ENCODE assay signal across 19 cellular contexts in genomic region chr2:157903051-157903625, GRCh38. TPM values are rescaled to one million over a fixed set of nuclear protein-coding genes. Genes with fewer than 3 reads are reported as not detected.
DNase-seq lines count a peak whose midpoint lies in the region; ATAC-seq, FAIRE-seq and TF ChIP-seq lines count a peak whose summit lies in the region.
"Had no signal": no experiment of that assay in that cellular context is flagged by ENCODE, and none has a peak within 500 bp of the region (broad histone marks: within the 10 kb centered on the region; RNA-seq: fewer than 3 reads in every experiment).

No MANE protein-coding gene starts in this region.

- H3K79me1 ChIP-seq in H1 (ENCODE audit: low read depth, low read length) = no peaks in the 10 kb centered on the region

- peak overlapping the region; percentile 18; the same call in 1 of the 2 replicates for H2AFZ ChIP-seq in H1 (ENCODE audit: low read length)
- H2AFZ ChIP-seq: PC-9 had no signal

- H3K4ac ChIP-seq in H1 (replicated peaks; ENCODE audit: insufficient read length, low read depth, low read length) = peak overlapping the region; percentile 66

- no peaks in the 10 kb centered on the region for H3K36me3 Mint-ChIP-seq in effector memory CD8-positive, alpha-beta T cell (ENCODE audit: insufficient read depth)
- H3K36me3 Mint-ChIP-seq: CD14-positive monocyte had no signal

- H3K4me2 ChIP-seq in H1 (ENCODE audit: insufficient read depth in 1 of 2, low read depth in 2 of 2, low read length in 2 of 2) (no peak overlapping the region), skeletal muscle satellite cell (ENCODE audit: low read length) (peak overlapping the region; percentile 44)
- H3K4me2 ChIP-seq: PC-9 had no signal

- H3K79me2 ChIP-seq in H1 (ENCODE audit: control insufficient read depth in 1 of 2, insufficient read depth in 2 of 2, low read length in 2 of 2) = no peaks in the 10 kb centered on the region

- TF ChIP-seq EP300 in H1 (IDR thresholded peaks at IDR 0.05; ENCODE audit: borderline replicate concordance in 1 of 2, low read depth in 2 of 2, low read length in 2 of 2) = no peak

- H3K9ac ChIP-seq in H1 (replicated peaks in 1 of 4; ENCODE audit: extremely low read depth in 1 of 4, low read depth in 3 of 4, low read length in 3 of 4) (no peak overlapping the region), skeletal muscle satellite cell (ENCODE audit: low read depth, low read length) (no peak overlapping the region)

- H2BK5ac ChIP-seq in H1 (ENCODE audit: low read depth, low read length) = no peak overlapping the region

- no peak overlapping the region for H2BK12ac ChIP-seq in H1 (ENCODE audit: low read depth, low read length)

- no peak overlapping the region for H4K5ac ChIP-seq in H1 (ENCODE audit: insufficient read length, low read depth, low read length)

- no peak overlapping the region for H3K23ac ChIP-seq in H1 (ENCODE audit: insufficient read length)

- TF ChIP-seq POLR2A in H1 (IDR thresholded peaks at IDR 0.05; ENCODE audit: control extremely low read depth in 1 of 2, low read depth in 2 of 2, low read length in 2 of 2) = no peak

- no peak overlapping the region for H3K27ac ChIP-seq in H1 (ENCODE audit: low read depth, low read length)
- H3K27ac ChIP-seq: PC-9, SJSA1 had no signal

- no peaks in the 10 kb centered on the region for H4K20me1 ChIP-seq in H1 (replicated peaks in 1 of 2; ENCODE audit: control insufficient read depth in 1 of 2, insufficient read depth in 2 of 2, low read length in 2 of 2)

- H3K14ac ChIP-seq in H1 (ENCODE audit: insufficient read length) = no peak overlapping the region

- H3K4me1 ChIP-seq in H1 (replicated peaks in 1 of 4; ENCODE audit: control insufficient read depth in 3 of 4, insufficient read depth in 4 of 4, low read length in 3 of 4) = no peaks in the 10 kb centered on the region; a peak in 1 of 7 replicates
- peaks cover 26% of the 10 kb centered on the region for H3K4me1 ChIP-seq in skeletal muscle satellite cell (ENCODE audit: control insufficient read depth, insufficient read depth, low read length)

- no peaks in the 10 kb centered on the region for H3K27me3 Mint-ChIP-seq in effector memory CD8-positive, alpha-beta T cell

- no peak overlapping the region for H3K4me3 Mint-ChIP-seq in effector memory CD8-positive, alpha-beta T cell
- H3K4me3 Mint-ChIP-seq: CD14-positive monocyte had no signal

- H3K56ac ChIP-seq in H1 (replicated peaks; ENCODE audit: insufficient read length, low read depth, low read length) = no peak overlapping the region

- H4K91ac ChIP-seq in H1 (replicated peaks; ENCODE audit: insufficient read length, low read length) = no peak overlapping the region

- H2BK120ac ChIP-seq in H1 (replicated peaks; ENCODE audit: low read depth, low read length) = no peak overlapping the region

- CTCF ChIA-PET in H1 (lab: Charles Lee; ENCODE audit: partially characterized antibody) = interaction anchor here (0.6 to 2.3 kb wide), 9 partner anchors 12 to 256 kb away, joined by 3 to 6 read pairs (median 3); no protein-coding TSS in a partner anchor

- WGBS in H1 (ENCODE audit: extremely low coverage in 1 of 2, insufficient coverage in 1 of 2, insufficient read length in 1 of 2, insufficient replicate concordance in 2 of 2, low coverage in 1 of 2, low lambda C conversion rate in 2 of 2, missing lambda C conversion rate in 1 of 2), 2 experiments = 82% methylated on average over 5 of the region's 5 CpGs; no CpG with 5 or more reads in 1 of the 2 experiments

- H3K9me3 ChIP-seq in H1 (ENCODE audit: insufficient read depth in 2 of 2, low read depth in 1 of 2, low read length in 1 of 2) (no peaks in the 10 kb centered on the region), skeletal muscle satellite cell (replicated peaks; ENCODE audit: low read length) (no peaks in the 10 kb centered on the region)
- H3K9me3 ChIP-seq: SJSA1 had no signal

- ATAC-seq in Right ventricle myocardium inferior (peak; percentile 29), left ventricle myocardium superior (no peak), GM21447 (IDR thresholded peaks at IDR 0.05; ENCODE audit: unreplicated experiment) (no peak)
- ATAC-seq in effector memory CD8-positive, alpha-beta T cell (replicated peaks) = no peak

- DNase-seq in Right ventricle myocardium inferior (ENCODE audit: missing footprints) (no peak), left ventricle myocardium superior (no peak), NCI-H2227 (lab: John Stamatoyannopoulos, UW; ENCODE audit: unreplicated experiment) (peak; percentile 82), H1 (ENCODE audit: low read depth in 1 of 2, low spot score in 2 of 2) (no peak), NK-92 (lab: John Stamatoyannopoulos, UW; ENCODE audit: unreplicated experiment) (no peak)
- no peak for DNase-seq in effector memory CD8-positive, alpha-beta T cell
- DNase-seq: DMS 273 treated with DMSO at 0.1 percent for 48 hours, GDM1, HCEC 1CT, NCI-H1417 treated with DMSO at 0.1 percent for 48 hours, NCI-H2029, NCI-H510A, NCI-H82, PC-9 had no signal

- H3K4me1 Mint-ChIP-seq in effector memory CD8-positive, alpha-beta T cell (ENCODE audit: low read depth in 2 of 2) = peaks cover 20 to 35% of the 10 kb centered on the region in 2 donors

- H3K27me3 ChIP-seq in H1 (replicated peaks in 1 of 4; ENCODE audit: control insufficient read depth in 3 of 4, extremely low read depth in 1 of 4, insufficient read depth in 3 of 4, low read length in 3 of 4) = no peaks in the 10 kb centered on the region
- H3K27me3 ChIP-seq in skeletal muscle satellite cell (ENCODE audit: control insufficient read depth, insufficient read depth, low read length) = no peaks in the 10 kb centered on the region
- H3K27me3 ChIP-seq: SJSA1 had no signal

- no peaks in the 10 kb centered on the region for H3K9me3 Mint-ChIP-seq in effector memory CD8-positive, alpha-beta T cell

- no peak overlapping the region for H2AK5ac ChIP-seq in H1 (ENCODE audit: low read depth, low read length)

- no peak overlapping the region for H4K8ac ChIP-seq in H1 (ENCODE audit: extremely low read depth, insufficient read depth, low read length)

- no peak overlapping the region for H2BK15ac ChIP-seq in H1 (ENCODE audit: low read length)

- no peaks in the 10 kb centered on the region; the same call in 1 of the 2 replicates for H3K23me2 ChIP-seq in H1 (ENCODE audit: low read depth, low read length)

- no peak for TF ChIP-seq CTCF in H1 (IDR thresholded peaks at IDR 0.05; ENCODE audit: control extremely low read depth in 1 of 3, insufficient read depth in 1 of 3, low read depth in 1 of 3, low read length in 3 of 3)

- no peak for TF ChIP-seq RAD21 in H1 (IDR thresholded peaks at IDR 0.05 in 1 of 2, conservative IDR thresholded peaks at IDR 0.05 in 1 of 2; ENCODE audit: low read depth in 2 of 2, low read length in 2 of 2)

- intact Hi-C loops in Right ventricle myocardium inferior (cut with DNase I) = no loop called here
- intact Hi-C loops in left ventricle myocardium superior (cut with micrococcal nuclease) = no loop called here

- POLR2A ChIA-PET in H1 (lab: Charles Lee; ENCODE audit: partially characterized antibody) = no interaction called here

- no peaks in the 10 kb centered on the region for H3K36me3 ChIP-seq in H1 (ENCODE audit: control insufficient read depth in 2 of 4, insufficient read depth in 4 of 4, low read length in 3 of 4)
- H3K36me3 ChIP-seq in skeletal muscle satellite cell (ENCODE audit: insufficient read depth, low read length) = no peaks in the 10 kb centered on the region
- H3K36me3 ChIP-seq: SJSA1 had no signal

- H2BK20ac ChIP-seq in H1 (ENCODE audit: low read length) = no peak overlapping the region

- no peak overlapping the region for H3K27ac Mint-ChIP-seq in effector memory CD8-positive, alpha-beta T cell
- H3K27ac Mint-ChIP-seq: CD14-positive monocyte had no signal

- H3K4me3 ChIP-seq in H1 (ENCODE audit: extremely low read depth in 1 of 4, insufficient read depth in 2 of 4, low read depth in 3 of 4, low read length in 4 of 4) (no peak overlapping the region), skeletal muscle satellite cell (ENCODE audit: low read length) (no peak overlapping the region)
- H3K4me3 ChIP-seq: PC-9, SJSA1 had no signal

- no peak for FAIRE-seq in H1 (lab: Jason Lieb, UNC)
- FAIRE-seq: GM12892 had no signal

- no peak overlapping the region; the same call in 1 of the 2 replicates for H3K18ac ChIP-seq in H1 (ENCODE audit: extremely low read depth, low read length)

TF ChIP-seq in H1, 55 proteins besides CTCF, POLR2A, EP300 and RAD21 (continues in another document):
- TF ChIP-seq CEBPB (IDR thresholded peaks at IDR 0.05; ENCODE audit: low read depth, low read length) (no peak), SIX5 (IDR thresholded peaks at IDR 0.05; ENCODE audit: low read depth, low read length) (no peak), PHF8 (conservative IDR thresholded peaks at IDR 0.05; ENCODE audit: low read depth, low read length) (no peak), SIRT6 (IDR thresholded peaks at IDR 0.05; ENCODE audit: low read length) (no peak), GABPA (IDR thresholded peaks at IDR 0.05; ENCODE audit: borderline replicate concordance, insufficient read depth, low read length) (no peak)

RNA-seq across cellular contexts. Expression of gene ACVR1, which starts 27.0 kb away (rescaled TPM):
- total RNA-seq in Right ventricle myocardium inferior (25.3 TPM), left ventricle myocardium superior (26.8 TPM)
- 17.5 and 17.7 TPM in 2 replicates for total RNA-seq in H1 (2021; fragmentation: NEBNext Ultra II Directional; extraction: Animal tissue kit (Norgen Biotek cat#: 25700))
- 6.3 and 8.5 TPM in 2 replicates for polyA plus RNA-seq in H1 (2011; rRNA removed)
- polyA plus RNA-seq in H1 (2011; cell fraction: cytosol; rRNA removed) = 8.5 TPM
- polyA plus RNA-seq in H1 (2011; cell fraction: nucleus; rRNA removed) = 6.4 TPM
- polyA plus RNA-seq in H1 (2012, experiment 1 of 2) = 12.1 to 13.8 TPM (median 12.9 TPM) in 4 replicates
- polyA plus RNA-seq in H1 (2012, experiment 2 of 2) = 5.3 TPM
- polyA plus RNA-seq in H1 (2013, experiment 1 of 2) = 13.8 TPM
- polyA plus RNA-seq in H1 (2013, experiment 2 of 2) = 14.4 TPM
- polyA minus RNA-seq in H1 (2011; rRNA and poly(A)+ RNA removed) = 12.4 and 14.9 TPM in 2 replicates
- polyA minus RNA-seq in H1 (2011; cell fraction: cytosol; rRNA and poly(A)+ RNA removed) = 7.6 TPM
- polyA minus RNA-seq in H1 (2011; cell fraction: nucleus; rRNA and poly(A)+ RNA removed) = 13.9 TPM
- total RNA-seq in skeletal muscle satellite cell (2012; rRNA removed) = 23.3 and 24.0 TPM in 2 replicates
